ENCODE assay signal across 9 cellular contexts in genomic region chr10:19412531-19412930, GRCh38.
DNase-seq lines count a peak whose midpoint lies in the region; ATAC-seq, FAIRE-seq and TF ChIP-seq lines count a peak whose summit lies in the region.
"Had no signal": no experiment of that assay in that cellular context is flagged by ENCODE, and none has a peak within 500 bp of the region (broad histone marks: within the 10 kb centered on the region; RNA-seq: fewer than 3 reads in every experiment).

No MANE protein-coding gene starts in this region.

- H3K4me1 Mint-ChIP-seq in activated T-cell treated with anti-CD3 and anti-CD28 coated beads, Interleukin-2, amount 50 U/mL, for 4 hours (ENCODE audit: low read depth) = no peaks in the 10 kb centered on the region

- no peak for FAIRE-seq in GM12891 (lab: Jason Lieb, UNC)
- FAIRE-seq: endothelial cell of umbilical vein had no signal

- no peaks in the 10 kb centered on the region for H3K4me1 ChIP-seq in ovary (ENCODE audit: insufficient read depth)

- intact Hi-C loops in ovary (cut with DNase I) = no loop called here

- TF ChIP-seq POLR2A in erythroblast (IDR thresholded peaks at IDR 0.05; ENCODE audit: low read length) = no peak
- no peak for TF ChIP-seq POLR2A in ovary (IDR thresholded peaks at IDR 0.05)
- no peak for TF ChIP-seq POLR2A in GM12891 (IDR thresholded peaks at IDR 0.05; ENCODE audit: low read depth, low read length)

- no peaks in the 10 kb centered on the region for H3K27me3 Mint-ChIP-seq in activated T-cell treated with anti-CD3 and anti-CD28 coated beads, Interleukin-2, amount 50 U/mL, for 4 hours (ENCODE audit: low read depth)

- H3K9me3 ChIP-seq in ovary = no peaks in the 10 kb centered on the region

- peaks cover 7% of the 10 kb centered on the region for H3K9me3 Mint-ChIP-seq in activated T-cell treated with anti-CD3 and anti-CD28 coated beads, Interleukin-2, amount 50 U/mL, for 4 hours

- no peak for TF ChIP-seq EP300 in ovary (IDR thresholded peaks at IDR 0.05)

- H3K4me3 ChIP-seq in ovary = no peak overlapping the region

- ATAC-seq in activated T-cell treated with anti-CD3 and anti-CD28 coated beads, Interleukin-2, amount 50 U/mL, for 4 hours = no peak

- DNase-seq in ELR (ENCODE audit: low read depth) (peak; percentile 0), NCI-H460 (ENCODE audit: extremely low read depth, low read depth) (peak; percentile 3), erythroblast (lab: John Stamatoyannopoulos, UW) (peak; percentile 1 to 4), ovary (no peak), GM12891 (ENCODE audit: insufficient read length, low spot score) (no peak), DMS79 treated with DMSO at 0.1 percent for 48 hours (lab: John Stamatoyannopoulos, UW) (no peak)
- no peak for DNase-seq in stimulated activated CD4-positive, alpha-beta T cell treated with anti-CD3 and anti-CD28 coated beads, Interleukin-12 subunit alpha, Interleukin-12 subunit beta, amount 100 ng/mL, for 4 hours
- DNase-seq in activated T-cell treated with anti-CD3 and anti-CD28 coated beads, Interleukin-2, amount 50 U/mL, for 4 hours = no peak

- peak in 2 of 3 donors; percentile 15 to 31 for TF ChIP-seq CTCF in ovary (IDR thresholded peaks at IDR 0.05)

- H3K36me3 ChIP-seq in ovary = no peaks in the 10 kb centered on the region

- H3K27ac ChIP-seq in ovary = no peak overlapping the region

- H3K36me3 Mint-ChIP-seq in activated T-cell treated with anti-CD3 and anti-CD28 coated beads, Interleukin-2, amount 50 U/mL, for 4 hours (ENCODE audit: insufficient read depth) = no peaks in the 10 kb centered on the region

- no peaks in the 10 kb centered on the region for H3K27me3 ChIP-seq in ovary

- no peak overlapping the region for H3K4me3 Mint-ChIP-seq in activated T-cell treated with anti-CD3 and anti-CD28 coated beads, Interleukin-2, amount 50 U/mL, for 4 hours

TF ChIP-seq in GM12891, 5 proteins besides CTCF, POLR2A, EP300 and RAD21:
- no peak for TF ChIP-seq PAX5 (IDR thresholded peaks at IDR 0.05; ENCODE audit: insufficient read depth, low read length, severe bottlenecking)
- no peak for TF ChIP-seq TAF1 (IDR thresholded peaks at IDR 0.05; ENCODE audit: low read depth, low read length)
- TF ChIP-seq POU2F2 (IDR thresholded peaks at IDR 0.05; ENCODE audit: low read depth, low read length) = no peak
- TF ChIP-seq POLR2AphosphoS5 (IDR thresholded peaks at IDR 0.05; ENCODE audit: low read depth, low read length) = no peak
- TF ChIP-seq SPI1 (IDR thresholded peaks at IDR 0.05; ENCODE audit: low read depth, low read length) = no peak

Comparison
In these comparisons a context has a peak if more than half of its experiments do, and no peak if none do; other contexts are left out.
1. DNase-seq: peak in ELR (single experiment), NCI-H460 (single experiment) and erythroblast (2 of 2); none in ovary (0 of 5), GM12891 (single experiment), stimulated activated CD4-positive, alpha-beta T cell treated with anti-CD3 and anti-CD28 coated beads, Interleukin-12 subunit alpha, Interleukin-12 subunit beta, amount 100 ng/mL, for 4 hours (single experiment), activated T-cell treated with anti-CD3 and anti-CD28 coated beads, Interleukin-2, amount 50 U/mL, for 4 hours (single experiment) and DMS79 treated with DMSO at 0.1 percent for 48 hours (single experiment).